1 cellular context compared by ENCODE assay signal in genomic region chr3:99753268-99753975, GRCh38.
TF ChIP-seq lines count a peak whose summit lies in the region.

No MANE protein-coding gene starts in this region.

TF ChIP-seq in HepG2, 621 proteins besides CTCF, POLR2A, EP300 and RAD21 (continued from another document):
- no peak for TF ChIP-seq HMGXB4 (CRISPR knock-in tag; IDR thresholded peaks at IDR 0.05; ENCODE audit: borderline replicate concordance in 1 of 2, low read depth in 1 of 2)
TF ChIP-seq in HepG2: peak in this region for 2.
